ENCODE assay signal across 8 cellular contexts in genomic region chr22:43110927-43111623, GRCh38. TPM values are rescaled to one million over a fixed set of nuclear protein-coding genes. Genes with fewer than 3 reads are reported as not detected.
DNase-seq lines count a peak whose midpoint lies in the region; ATAC-seq and TF ChIP-seq lines count a peak whose summit lies in the region.

No MANE protein-coding gene starts in this region.

- peak overlapping the region; percentile 52 for H3K4me3 ChIP-seq in RWPE2 (ENCODE audit: severe bottlenecking)
- H3K4me3 ChIP-seq in ascending aorta, result peak overlapping the region; percentile 63 to 78

- H3K36me3 ChIP-seq in RWPE2 (ENCODE audit: low read depth) (no peaks in the 10 kb centered on the region), ascending aorta (no peaks in the 10 kb centered on the region)

- ATAC-seq in RWPE2 (ENCODE audit: low read depth) (peak; percentile 63), HG03442 (IDR thresholded peaks at IDR 0.05; ENCODE audit: unreplicated experiment) (no peak)

- DNase-seq in NCI-H748 (lab: John Stamatoyannopoulos, UW; ENCODE audit: unreplicated experiment), result peak; percentile 48
- no peak for DNase-seq in NCI-H748 treated with DMSO at 0.1 percent for 48 hours (lab: John Stamatoyannopoulos, UW)
- DNase-seq in RWPE2 (ENCODE audit: low spot score), result no peak
- no peak for DNase-seq in ascending aorta (ENCODE audit: low spot score in 2 of 2)
- peak in 2 of 3 donors; percentile 8 to 16 for DNase-seq in immature natural killer cell
- DNase-seq in stimulated activated CD4-positive, alpha-beta T cell treated with anti-CD3 and anti-CD28 coated beads, Interleukin-4, amount 100 ng/mL, for 1 hour, result peak; percentile 60
- DNase-seq in ACHN, result no peak

- H3K4me1 Mint-ChIP-seq in immature natural killer cell, result peaks cover 5 to 7% of the 10 kb centered on the region in 2 donors

- no peaks in the 10 kb centered on the region for H3K9me3 Mint-ChIP-seq in immature natural killer cell

- peak overlapping the region; percentile 69 to 82 (median 74) for H3K4me3 Mint-ChIP-seq in immature natural killer cell

- H3K27me3 Mint-ChIP-seq in immature natural killer cell (ENCODE audit: low read depth in 3 of 3), result peaks cover 7 to 22% (median 7%) of the 10 kb centered on the region in 3 donors

- peaks cover 11% of the 10 kb centered on the region for H3K27me3 ChIP-seq in RWPE2 (ENCODE audit: insufficient read depth, poor library complexity, severe bottlenecking)
- peaks cover 18% of the 10 kb centered on the region for H3K27me3 ChIP-seq in ascending aorta

- no peaks in the 10 kb centered on the region for H3K36me3 Mint-ChIP-seq in immature natural killer cell

- in situ Hi-C loops in ACHN (cut with HindIII; ENCODE audit: low pct_ligation_motif_present, low pct_unique_long_range_greater_than_20kb, low sequenced_read_pairs), result no loop called here

- H3K27ac ChIP-seq in RWPE2 (ENCODE audit: poor library complexity, severe bottlenecking), result no peak overlapping the region
- no peak overlapping the region for H3K27ac ChIP-seq in ascending aorta

- intact Hi-C loops in ascending aorta (cut with DNase I), result no loop called here

- no peaks in the 10 kb centered on the region for H3K9me3 ChIP-seq in RWPE2 (ENCODE audit: severe bottlenecking)
- no peaks in the 10 kb centered on the region for H3K9me3 ChIP-seq in ascending aorta

- TF ChIP-seq CTCF in RWPE2 (IDR thresholded peaks at IDR 0.05; ENCODE audit: poor library complexity, severe bottlenecking) (no peak), ascending aorta (IDR thresholded peaks at IDR 0.05) (no peak)

- H3K4me1 ChIP-seq in RWPE2 (ENCODE audit: insufficient read depth, poor library complexity, severe bottlenecking), result no peaks in the 10 kb centered on the region
- H3K4me1 ChIP-seq in ascending aorta, result peaks cover 10% of the 10 kb centered on the region in 2 donors

- no peak overlapping the region for H3K27ac Mint-ChIP-seq in immature natural killer cell

RNA-seq across cellular contexts. Expression of gene BIK, which starts 0.5 kb away (rescaled TPM):
- total RNA-seq in ascending aorta, result not detected
- polyA plus RNA-seq in immature natural killer cell, result 1 to 10 TPM in 1 of 3 donors, under 1 TPM in 1, not detected in 1; 0.45 to 1.6 TPM

RNA-seq across cellular contexts. Expression of gene TTLL1, which starts 21.9 kb away (rescaled TPM):
- 0.21 TPM for total RNA-seq in ascending aorta
- 10 to 100 TPM in 1 of 3 donors, 1 to 10 TPM in 2; 9.4 to 14.4 (median 9.9) TPM for polyA plus RNA-seq in immature natural killer cell

RNA-seq across cellular contexts. Expression of gene MCAT, which starts 32.1 kb away (rescaled TPM):
- total RNA-seq in ascending aorta, result 4.6 TPM
- 10 to 100 TPM in 1 of 3 donors, 1 to 10 TPM in 2; 5.8 to 10.2 (median 9.6) TPM for polyA plus RNA-seq in immature natural killer cell

RNA-seq across cellular contexts. Expression of gene TSPO, which starts 40.3 kb away (rescaled TPM):
- total RNA-seq in ascending aorta, result 961 TPM
- 100 to 1,000 TPM; 338 to 509 (median 463) TPM for polyA plus RNA-seq in immature natural killer cell

Comparison
In these comparisons a context has a peak if more than half of its experiments do, and no peak if none do; other contexts are left out.
1. DNase-seq: peak in NCI-H748 (single experiment), immature natural killer cell (2 of 3) and stimulated activated CD4-positive, alpha-beta T cell treated with anti-CD3 and anti-CD28 coated beads, Interleukin-4, amount 100 ng/mL, for 1 hour (single experiment); none in NCI-H748 treated with DMSO at 0.1 percent for 48 hours (single experiment), RWPE2 (single experiment), ascending aorta (0 of 2) and ACHN (single experiment).